ENCODE assay signal across 8 cellular contexts in genomic region chr3:138833908-138834358, GRCh38. TPM values are rescaled to one million over a fixed set of nuclear protein-coding genes. Genes with fewer than 3 reads are reported as not detected.
DNase-seq lines count a peak whose midpoint lies in the region; ATAC-seq and TF ChIP-seq lines count a peak whose summit lies in the region.

No MANE protein-coding gene starts in this region.

- peaks cover 4% of the 10 kb centered on the region for H3K4me1 ChIP-seq in parathyroid adenoma

- no peaks in the 10 kb centered on the region for H3K27me3 ChIP-seq in parathyroid adenoma (ENCODE audit: control insufficient read depth, insufficient read depth, low read length)

- peak overlapping the region; percentile 85 for H3K4me2 ChIP-seq in parathyroid adenoma (ENCODE audit: low read length)

- no peaks in the 10 kb centered on the region for H3K27me3 Mint-ChIP-seq in activated T-cell treated with anti-CD3 and anti-CD28 coated beads, Interleukin-2, amount 50 U/mL, for 4 hours (ENCODE audit: low read depth)

- peak; percentile 42 to 70 for DNase-seq in Kasumi-1 (lab: John Stamatoyannopoulos, UW)
- no peak for DNase-seq in activated T-cell treated with anti-CD3 and anti-CD28 coated beads, Interleukin-2, amount 50 U/mL, for 4 hours
- peak; percentile 46 for DNase-seq in globus pallidus (ENCODE audit: low spot score)
- no peak for DNase-seq in COLO668 (lab: John Stamatoyannopoulos, UW; ENCODE audit: unreplicated experiment)

- peak overlapping the region; percentile 96 for H3K27ac ChIP-seq in C4-2B
- H3K27ac ChIP-seq in parathyroid adenoma = peak overlapping the region; percentile 87

- peak overlapping the region; percentile 83 for H3K4me3 ChIP-seq in parathyroid adenoma (ENCODE audit: low read depth, low read length)

- peaks cover 7% of the 10 kb centered on the region for H3K36me3 Mint-ChIP-seq in activated T-cell treated with anti-CD3 and anti-CD28 coated beads, Interleukin-2, amount 50 U/mL, for 4 hours (ENCODE audit: insufficient read depth)

- peak; percentile 3 for ATAC-seq in GM19351 (IDR thresholded peaks at IDR 0.05; ENCODE audit: unreplicated experiment)
- no peak for ATAC-seq in activated T-cell treated with anti-CD3 and anti-CD28 coated beads, Interleukin-2, amount 50 U/mL, for 4 hours
- ATAC-seq in GM19455 (IDR thresholded peaks at IDR 0.05; ENCODE audit: unreplicated experiment) = no peak

- peak overlapping the region; percentile 80 for H2AFZ ChIP-seq in parathyroid adenoma

- peaks cover 29% of the 10 kb centered on the region for H3K4me1 Mint-ChIP-seq in activated T-cell treated with anti-CD3 and anti-CD28 coated beads, Interleukin-2, amount 50 U/mL, for 4 hours (ENCODE audit: low read depth)

- no peaks in the 10 kb centered on the region for H3K36me3 ChIP-seq in parathyroid adenoma (ENCODE audit: control insufficient read depth, insufficient read depth, low read length)

- no peaks in the 10 kb centered on the region for H3K9me3 ChIP-seq in parathyroid adenoma (ENCODE audit: control insufficient read depth, low read length)

- no peaks in the 10 kb centered on the region for H3K9me3 Mint-ChIP-seq in activated T-cell treated with anti-CD3 and anti-CD28 coated beads, Interleukin-2, amount 50 U/mL, for 4 hours

- H3K9ac ChIP-seq in parathyroid adenoma = peak overlapping the region; percentile 90

- peaks cover 29% of the 10 kb centered on the region for H3K79me2 ChIP-seq in parathyroid adenoma

- no peak for TF ChIP-seq CTCF in C4-2B (conservative IDR thresholded peaks at IDR 0.05)
- TF ChIP-seq CTCF in parathyroid adenoma (IDR thresholded peaks at IDR 0.05) = no peak

- H3K4me3 Mint-ChIP-seq in activated T-cell treated with anti-CD3 and anti-CD28 coated beads, Interleukin-2, amount 50 U/mL, for 4 hours = peak overlapping the region; percentile 90

RNA-seq across cellular contexts. Expression of gene PIK3CB, which starts 0.8 kb away (rescaled TPM):
- total RNA-seq in activated T-cell treated with anti-CD3 and anti-CD28 coated beads, Interleukin-2, amount 50 U/mL, for 4 hours = 10 to 100 TPM; 16.1 to 19.0 (median 17.9) TPM

Comparison
In these comparisons a context has a peak if more than half of its experiments do, and no peak if none do; other contexts are left out.
1. DNase-seq: peak in Kasumi-1 (2 of 2) and globus pallidus (single experiment); none in activated T-cell treated with anti-CD3 and anti-CD28 coated beads, Interleukin-2, amount 50 U/mL, for 4 hours (single experiment) and COLO668 (single experiment).